30 cellular contexts compared by ENCODE assay signal in genomic region chr15:99692825-99693224, GRCh38. TPM values are rescaled to one million over a fixed set of nuclear protein-coding genes. Genes with fewer than 3 reads are reported as not detected.
A peak's percentile ranks its signal among the peaks of the same experiment; 100 is the strongest.
DNase-seq lines count a peak whose midpoint lies in the region; ATAC-seq and TF ChIP-seq lines count a peak whose summit lies in the region.
"Had no signal": no experiment of that assay in that cellular context is flagged by ENCODE, and none has a peak within 500 bp of the region (broad histone marks: within the 10 kb centered on the region; RNA-seq: fewer than 3 reads in every experiment).

No MANE protein-coding gene starts in this region.

- ATAC-seq in Right ventricle myocardium inferior (peak; percentile 35), left lung (no peak)
- ATAC-seq in stimulated activated naive B cell treated with anti-CD40 and anti-IgM and Interleukin-4, amounts not matched to agents 10 μg/mL and 1 μg/mL and 100 μg/mL, for 72 hours (replicated peaks) = no peak
- ATAC-seq: esophagus mucosa had no signal

- peaks cover 25% of the 10 kb centered on the region for H3K36me3 Mint-ChIP-seq in glutamatergic neuron (ENCODE audit: unreplicated experiment)
- peaks cover 51 to 74% of the 10 kb centered on the region in 2 donors for H3K36me3 Mint-ChIP-seq in stimulated activated naive B cell treated with anti-CD40 and anti-IgM and Interleukin-4, amounts not matched to agents 10 μg/mL and 1 μg/mL and 100 μg/mL, for 72 hours
- peaks cover 13% of the 10 kb centered on the region for H3K36me3 Mint-ChIP-seq in Calu3 (ENCODE audit: insufficient read depth, unreplicated experiment)

- CTCF ChIA-PET in Calu3 (lab: Charles Lee) = interaction anchor here (1.2 kb wide), 1 partner anchor 15 kb away, joined by 4 read pairs; no protein-coding TSS in a partner anchor

- H3K36me3 ChIP-seq in left lung = peaks cover 0 to 73% of the 10 kb centered on the region in 2 donors

- no peaks in the 10 kb centered on the region for H3K9me3 ChIP-seq in left lung
- H3K9me3 ChIP-seq: Peyer's patch, SJSA1, tibial artery had no signal

- no TSS peak for BruUV-seq in Calu3 (replicated peaks; lab: Mats Ljungman, UMichigan)

- no peak for TF ChIP-seq CTCF in glutamatergic neuron (IDR thresholded peaks at IDR 0.05; ENCODE audit: partially characterized antibody, unreplicated experiment)
- no peak for TF ChIP-seq CTCF in left lung (IDR thresholded peaks at IDR 0.05)
- TF ChIP-seq CTCF in Calu3 (IDR thresholded peaks at IDR 0.05; ENCODE audit: unreplicated experiment) = no peak

- H3K4me1 ChIP-seq in left lung = no peaks in the 10 kb centered on the region
- H3K4me1 ChIP-seq: Peyer's patch, SJSA1, tibial artery had no signal

- H3K9me3 Mint-ChIP-seq in glutamatergic neuron (ENCODE audit: unreplicated experiment) = no peaks in the 10 kb centered on the region
- H3K9me3 Mint-ChIP-seq in stimulated activated naive B cell treated with anti-CD40 and anti-IgM and Interleukin-4, amounts not matched to agents 10 μg/mL and 1 μg/mL and 100 μg/mL, for 72 hours = no peaks in the 10 kb centered on the region
- H3K9me3 Mint-ChIP-seq in Calu3 (ENCODE audit: low read depth, unreplicated experiment) = no peaks in the 10 kb centered on the region
- H3K9me3 Mint-ChIP-seq: activated CD4-positive, alpha-beta memory T cell treated with anti-CD3 and anti-CD28 coated beads, Interleukin-2, amount 10 ng/mL, durations not matched to agents 7 days and 5 days; CD4-positive, CD25-positive, alpha-beta regulatory T cell; naive B cell; T-helper 1 cell treated with Interleukin-12 subunit alpha and Interleukin-12 subunit beta and Interleukin-4 antibody, amounts not matched to agents 30 μg/mL and 1 μg/mL, for 36 hours had no signal

- intact Hi-C loops in Right ventricle myocardium inferior (cut with DNase I) = no loop called here
- intact Hi-C loops in cardiac septum (cut with DNase I) = no loop called here
- intact Hi-C loops in left lung (cut with DNase I) = no loop called here
- intact Hi-C loops in Calu3 (cut with micrococcal nuclease; ENCODE audit: unreplicated experiment) = no loop called here

- H3K27me3 ChIP-seq in left lung = no peaks in the 10 kb centered on the region
- H3K27me3 ChIP-seq: Peyer's patch, SJSA1, tibial artery had no signal

- peak overlapping the region; percentile 57 for H3K27ac Mint-ChIP-seq in glutamatergic neuron (ENCODE audit: unreplicated experiment)
- H3K27ac Mint-ChIP-seq in stimulated activated naive B cell treated with anti-CD40 and anti-IgM and Interleukin-4, amounts not matched to agents 10 μg/mL and 1 μg/mL and 100 μg/mL, for 72 hours = peak overlapping the region; percentile 68
- no peak overlapping the region for H3K27ac Mint-ChIP-seq in Calu3 (ENCODE audit: unreplicated experiment)
- H3K27ac Mint-ChIP-seq: activated CD4-positive, alpha-beta memory T cell treated with anti-CD3 and anti-CD28 coated beads, Interleukin-2, amount 10 ng/mL, durations not matched to agents 7 days and 5 days; T-helper 1 cell treated with Interleukin-12 subunit alpha and Interleukin-12 subunit beta and Interleukin-4 antibody, amounts not matched to agents 30 μg/mL and 1 μg/mL, for 36 hours had no signal

- DNase-seq in Right ventricle myocardium inferior (ENCODE audit: missing footprints) (no peak), cardiac septum (ENCODE audit: low spot score) (no peak), NCI-H82 treated with DMSO at 0.1 percent for 48 hours (lab: John Stamatoyannopoulos, UW; ENCODE audit: unreplicated experiment) (peak; percentile 30), glutamatergic neuron (no peak), nucleus accumbens (lab: John Stamatoyannopoulos, UW) (no peak), left lung (no peak), Calu3 (no peak)
- no peak for DNase-seq in stimulated activated naive B cell treated with anti-CD40 and anti-IgM and Interleukin-4, amounts not matched to agents 10 μg/mL and 1 μg/mL and 100 μg/mL, for 72 hours
- DNase-seq: activated CD4-positive, alpha-beta memory T cell treated with anti-CD3 and anti-CD28 coated beads, Interleukin-2, amount 10 ng/mL, durations not matched to agents 7 days and 5 days; activated CD4-positive, alpha-beta T cell treated with anti-CD3 and anti-CD28 coated beads for 1 hour; activated CD8-positive, alpha-beta memory T cell treated with anti-CD3 and anti-CD28 coated beads, Interleukin-2, amount 50 U/mL, for 48 hours; activated naive CD4-positive, alpha-beta T cell treated with anti-CD3 and anti-CD28 coated beads, Interleukin-2, amount 50 U/mL, for 16 hours; caudate nucleus; CD4-positive, CD25-positive, alpha-beta regulatory T cell; foreskin melanocyte; Kasumi-1; left cardiac atrium; naive B cell; NCI-H1694; NCI-H524 treated with DMSO at 0.1 percent for 48 hours; occipital lobe; Peyer's patch; stimulated activated CD4-positive, alpha-beta T cell treated with anti-CD3 and anti-CD28 coated beads, Interleukin-1b, Interleukin-23, amount 100 ng/mL, for 48 hours; stimulated activated CD8-positive, alpha-beta memory T cell treated with anti-CD3 and anti-CD28 coated beads, Interleukin-4, amount 100 ng/mL, for 48 hours; tibial artery had no signal

- peaks cover 2% of the 10 kb centered on the region for H3K4me1 Mint-ChIP-seq in glutamatergic neuron (ENCODE audit: low read depth, unreplicated experiment)
- H3K4me1 Mint-ChIP-seq in stimulated activated naive B cell treated with anti-CD40 and anti-IgM and Interleukin-4, amounts not matched to agents 10 μg/mL and 1 μg/mL and 100 μg/mL, for 72 hours = peaks cover 9 to 10% of the 10 kb centered on the region in 2 donors
- H3K4me1 Mint-ChIP-seq in Calu3 (ENCODE audit: low read depth, unreplicated experiment) = no peaks in the 10 kb centered on the region
- H3K4me1 Mint-ChIP-seq: activated CD4-positive, alpha-beta memory T cell treated with anti-CD3 and anti-CD28 coated beads, Interleukin-2, amount 10 ng/mL, durations not matched to agents 7 days and 5 days had no signal

- H3K4me3 Mint-ChIP-seq in glutamatergic neuron (ENCODE audit: unreplicated experiment) = no peak overlapping the region
- H3K4me3 Mint-ChIP-seq in stimulated activated naive B cell treated with anti-CD40 and anti-IgM and Interleukin-4, amounts not matched to agents 10 μg/mL and 1 μg/mL and 100 μg/mL, for 72 hours = no peak overlapping the region
- H3K4me3 Mint-ChIP-seq in Calu3 (ENCODE audit: low read depth, unreplicated experiment) = no peak overlapping the region
- H3K4me3 Mint-ChIP-seq: activated CD4-positive, alpha-beta memory T cell treated with anti-CD3 and anti-CD28 coated beads, Interleukin-2, amount 10 ng/mL, durations not matched to agents 7 days and 5 days; CD4-positive, CD25-positive, alpha-beta regulatory T cell; naive B cell; T-helper 1 cell treated with Interleukin-12 subunit alpha and Interleukin-12 subunit beta and Interleukin-4 antibody, amounts not matched to agents 30 μg/mL and 1 μg/mL, for 36 hours had no signal

- no peak overlapping the region for H3K4me3 ChIP-seq in left lung
- H3K4me3 ChIP-seq: Peyer's patch, SJSA1, skin epidermis, tibial artery had no signal

- peaks cover 4% of the 10 kb centered on the region for H3K27me3 Mint-ChIP-seq in glutamatergic neuron (ENCODE audit: unreplicated experiment)
- H3K27me3 Mint-ChIP-seq in stimulated activated naive B cell treated with anti-CD40 and anti-IgM and Interleukin-4, amounts not matched to agents 10 μg/mL and 1 μg/mL and 100 μg/mL, for 72 hours = no peaks in the 10 kb centered on the region
- H3K27me3 Mint-ChIP-seq in Calu3 (ENCODE audit: unreplicated experiment) = no peaks in the 10 kb centered on the region
- H3K27me3 Mint-ChIP-seq: activated CD4-positive, alpha-beta memory T cell treated with anti-CD3 and anti-CD28 coated beads, Interleukin-2, amount 10 ng/mL, durations not matched to agents 7 days and 5 days; CD4-positive, CD25-positive, alpha-beta regulatory T cell; naive B cell had no signal

- H3K27ac ChIP-seq in left lung = no peak overlapping the region
- H3K27ac ChIP-seq: HL-60, Peyer's patch, SJSA1, skin epidermis, tibial artery had no signal

RNA-seq across cellular contexts. Expression of gene LYSMD4, which starts 40.4 kb away (rescaled TPM):
- 9.3 TPM for total RNA-seq in Right ventricle myocardium inferior
- 12.7 TPM for total RNA-seq in cardiac septum
- 49.8 TPM for total RNA-seq in glutamatergic neuron (ENCODE audit: unreplicated experiment)
- 1 to 10 TPM; 7.9 to 8.2 TPM for total RNA-seq in left lung
- 6.6 and 8.2 TPM in 2 replicates for total RNA-seq in Calu3 (2022)
